Comparison of ENCODE assay signal across 17 cellular contexts in genomic region chr7:30997316-30997715, GRCh38. TPM values are rescaled to one million over a fixed set of nuclear protein-coding genes. Genes with fewer than 3 reads are reported as not detected.
"Had no signal": no experiment of that assay in that cellular context is flagged by ENCODE, and none has a peak within 500 bp of the region (broad histone marks: within the 10 kb centered on the region; RNA-seq: fewer than 3 reads in every experiment).

No MANE protein-coding gene starts in this region.

- H3K27me3 ChIP-seq: tibial nerve had no signal

- H3K36me3 Mint-ChIP-seq: activated CD8-positive, alpha-beta memory T cell treated with anti-CD3 and anti-CD28 coated beads, Interleukin-2, amount 10 ng/mL, durations not matched to agents 7 days and 5 days; activated naive CD8-positive, alpha-beta T cell; natural killer cell had no signal

- H3K36me3 ChIP-seq: heart right ventricle, tibial nerve had no signal

- H3K4me3 ChIP-seq: heart right ventricle, tibial nerve had no signal

- H3K27ac Mint-ChIP-seq: activated CD4-positive, alpha-beta memory T cell treated with anti-CD3 and anti-CD28 coated beads, Interleukin-2, amount 10 ng/mL, durations not matched to agents 7 days and 5 days; activated CD8-positive, alpha-beta memory T cell treated with anti-CD3 and anti-CD28 coated beads, Interleukin-2, amount 10 ng/mL, durations not matched to agents 7 days and 5 days; activated naive CD8-positive, alpha-beta T cell; natural killer cell had no signal

- H3K4me3 Mint-ChIP-seq: activated CD4-positive, alpha-beta memory T cell treated with anti-CD3 and anti-CD28 coated beads, Interleukin-2, amount 10 ng/mL, durations not matched to agents 7 days and 5 days; activated CD8-positive, alpha-beta memory T cell treated with anti-CD3 and anti-CD28 coated beads, Interleukin-2, amount 10 ng/mL, durations not matched to agents 7 days and 5 days; activated naive CD8-positive, alpha-beta T cell; natural killer cell had no signal

- H3K4me1 Mint-ChIP-seq: activated CD4-positive, alpha-beta memory T cell treated with anti-CD3 and anti-CD28 coated beads, Interleukin-2, amount 10 ng/mL, durations not matched to agents 7 days and 5 days; activated CD8-positive, alpha-beta memory T cell treated with anti-CD3 and anti-CD28 coated beads, Interleukin-2, amount 10 ng/mL, durations not matched to agents 7 days and 5 days had no signal

- H3K9me3 Mint-ChIP-seq: activated CD4-positive, alpha-beta memory T cell treated with anti-CD3 and anti-CD28 coated beads, Interleukin-2, amount 10 ng/mL, durations not matched to agents 7 days and 5 days; natural killer cell had no signal

- DNase-seq: activated CD4-positive, alpha-beta memory T cell treated with anti-CD3 and anti-CD28 coated beads, Interleukin-2, amount 10 ng/mL, durations not matched to agents 7 days and 5 days; activated CD4-positive, alpha-beta T cell treated with anti-CD3 and anti-CD28 coated beads for 48 hours; activated CD4-positive, CD25-positive, alpha-beta regulatory T cell; activated CD8-positive, alpha-beta memory T cell treated with anti-CD3 and anti-CD28 coated beads, Interleukin-2, amount 10 ng/mL, durations not matched to agents 7 days and 5 days; effector CD4-positive, alpha-beta T cell; heart right ventricle; kidney glomerular epithelial cell; natural killer cell; stimulated activated CD4-positive, alpha-beta T cell treated with anti-CD3 and anti-CD28 coated beads, Interleukin-1b, Interleukin-23, amount 100 ng/mL, for 48 hours; stimulated activated CD8-positive, alpha-beta memory T cell treated with anti-CD3 and anti-CD28 coated beads, Interleukin-4, amount 100 ng/mL, for 48 hours; stimulated activated naive CD4-positive, alpha-beta T cell; T-helper 1 cell; T-helper 9 cell had no signal

- ATAC-seq: activated CD8-positive, alpha-beta memory T cell treated with anti-CD3 and anti-CD28 coated beads, Interleukin-2, amount 10 ng/mL, durations not matched to agents 7 days and 5 days; natural killer cell had no signal

- H3K27me3 Mint-ChIP-seq: activated CD4-positive, alpha-beta memory T cell treated with anti-CD3 and anti-CD28 coated beads, Interleukin-2, amount 10 ng/mL, durations not matched to agents 7 days and 5 days; activated CD8-positive, alpha-beta memory T cell treated with anti-CD3 and anti-CD28 coated beads, Interleukin-2, amount 10 ng/mL, durations not matched to agents 7 days and 5 days; activated naive CD8-positive, alpha-beta T cell had no signal

- H3K27ac ChIP-seq: tibial nerve had no signal

RNA-seq across cellular contexts. Expression of gene GHRHR, which starts 33.6 kb away (rescaled TPM):
- total RNA-seq: activated CD4-positive, alpha-beta memory T cell treated with anti-CD3 and anti-CD28 coated beads, Interleukin-2, amount 10 ng/mL, durations not matched to agents 7 days and 5 days; activated CD8-positive, alpha-beta memory T cell treated with anti-CD3 and anti-CD28 coated beads, Interleukin-2, amount 10 ng/mL, durations not matched to agents 7 days and 5 days; bronchial epithelial cell; heart right ventricle; natural killer cell; renal cortical epithelial cell; tibial nerve had no signal

RNA-seq across cellular contexts. Expression of gene ADCYAP1R1, which starts 54.8 kb away (rescaled TPM):
- total RNA-seq: activated CD4-positive, alpha-beta memory T cell treated with anti-CD3 and anti-CD28 coated beads, Interleukin-2, amount 10 ng/mL, durations not matched to agents 7 days and 5 days; activated CD8-positive, alpha-beta memory T cell treated with anti-CD3 and anti-CD28 coated beads, Interleukin-2, amount 10 ng/mL, durations not matched to agents 7 days and 5 days; bronchial epithelial cell; natural killer cell; renal cortical epithelial cell had no signal
